In the genomic region with DNA sequence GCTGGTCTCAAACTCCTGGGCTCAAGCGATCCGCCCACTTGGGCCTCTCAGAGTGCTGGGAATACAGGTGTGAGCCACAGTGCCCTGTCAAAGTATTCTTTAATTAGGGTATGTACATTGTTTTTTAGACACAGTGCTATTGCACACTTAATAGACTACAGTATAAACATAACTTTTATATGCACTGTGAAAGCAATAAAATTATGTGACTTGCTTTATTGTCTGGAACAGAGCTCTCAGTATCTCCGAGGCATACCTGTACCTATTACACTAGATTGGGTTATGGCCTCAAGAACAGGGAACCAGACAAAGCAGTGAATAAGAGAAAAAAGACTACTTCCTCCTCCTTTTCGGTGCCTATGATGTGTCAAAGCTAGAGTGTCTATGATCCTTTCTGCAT, we compare ENCODE assay signal across 20 cellular contexts. TPM values are rescaled to one million over a fixed set of nuclear protein-coding genes. Genes with fewer than 3 reads are reported as not detected.
"Had no signal": no experiment of that assay in that cellular context is flagged by ENCODE, and none has a peak within 500 bp of the region (broad histone marks: within the 10 kb centered on the region; RNA-seq: fewer than 3 reads in every experiment).

No MANE protein-coding gene starts in this region.

- H3K27ac ChIP-seq: colonic mucosa, foreskin keratinocyte, heart left ventricle, ovary, stomach, thoracic aorta had no signal

- DNase-seq: colonic mucosa; dermis blood vessel endothelial cell; foreskin keratinocyte; heart left ventricle; hippocampal formation; mesendoderm; naive thymus-derived CD8-positive, alpha-beta T cell; ovary; right cardiac atrium; small intestine; stimulated activated CD4-positive, alpha-beta T cell treated with anti-CD3 and anti-CD28 coated beads, Interleukin-12 subunit alpha, Interleukin-12 subunit beta, amount 100 ng/mL, for 4 hours; stimulated activated naive CD4-positive, alpha-beta T cell; stomach; substantia nigra had no signal

- H3K27me3 ChIP-seq: colonic mucosa, heart left ventricle, ovary, stomach had no signal

- H3K9me3 ChIP-seq: colonic mucosa, heart left ventricle, ovary, stomach, thoracic aorta had no signal

- H3K36me3 ChIP-seq: colonic mucosa, ovary, stomach, thoracic aorta had no signal

- H3K4me1 ChIP-seq: colonic mucosa, foreskin keratinocyte, heart left ventricle, stomach had no signal

- H3K4me3 ChIP-seq: colonic mucosa, heart left ventricle, ovary, stomach, thoracic aorta had no signal

RNA-seq across cellular contexts. Expression of a gene that starts 13.1 kb away (rescaled TPM):
- total RNA-seq: dermis blood vessel endothelial cell; epithelial cell of proximal tubule; kidney epithelial cell; lung microvascular endothelial cell; mononuclear cell; naive thymus-derived CD8-positive, alpha-beta T cell; posterior vena cava; right cardiac atrium; stomach; thoracic aorta had no signal
